1 cellular context compared by ENCODE assay signal in genomic region chr9:131824175-131824594, GRCh38.
TF ChIP-seq lines count a peak whose summit lies in the region.

No MANE protein-coding gene starts in this region.

TF ChIP-seq in WTC11, 78 proteins besides CTCF, POLR2A, EP300 and RAD21 (continued from another document):
- no peak for TF ChIP-seq AFF4 (CRISPR knock-in tag; IDR thresholded peaks at IDR 0.05; ENCODE audit: borderline replicate concordance)
